ENCODE assay signal across 8 cellular contexts in the genomic region with DNA sequence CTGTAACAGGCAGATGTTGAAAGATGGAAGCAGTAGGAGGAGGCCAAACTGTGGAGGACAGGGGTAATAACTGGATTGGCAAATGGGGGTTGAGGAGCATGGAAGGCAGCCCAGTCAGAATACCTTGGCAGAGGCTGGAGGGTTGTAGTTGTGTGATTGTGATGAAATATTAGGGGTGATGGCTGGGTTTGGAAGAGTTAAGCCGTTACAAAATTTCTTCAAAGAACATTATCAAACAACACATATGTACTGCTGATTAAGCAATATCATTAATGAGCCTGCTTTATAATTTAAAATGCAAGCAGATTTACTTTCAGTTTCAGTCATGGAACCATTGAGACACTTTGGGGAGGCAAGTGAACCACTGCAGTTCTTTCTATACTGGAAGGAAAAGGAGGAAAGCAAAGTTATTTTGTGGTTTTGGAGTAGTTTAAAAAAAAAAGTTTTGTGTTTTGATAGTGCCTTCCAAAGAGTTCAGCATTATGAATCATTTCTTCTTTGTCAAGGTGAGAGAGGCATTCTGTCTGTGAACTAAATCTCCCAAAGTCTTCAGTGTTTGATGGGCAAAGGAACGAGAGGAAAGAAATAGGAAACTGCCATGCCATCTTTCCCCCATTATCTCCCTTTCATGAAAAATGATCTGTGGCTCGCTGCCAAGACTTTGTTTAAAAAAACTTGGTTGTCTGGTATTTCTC. TPM values are rescaled to one million over a fixed set of nuclear protein-coding genes. Genes with fewer than 3 reads are reported as not detected.
DNase-seq lines count a peak whose midpoint lies in the region; ATAC-seq lines count a peak whose summit lies in the region.

No MANE protein-coding gene starts in this region.

- H3K27me3 Mint-ChIP-seq in CD8-positive, alpha-beta memory T cell, result no peaks in the 10 kb centered on the region

- H3K9ac ChIP-seq in mucosa of rectum (ENCODE audit: low read depth in 1 of 2, low read length in 2 of 2), result no peak overlapping the region

- POLR2A ChIA-PET in CD8-positive, alpha-beta memory T cell (lab: Charles Lee), result interaction anchor here (0.7 to 1.3 kb wide), 2 partner anchors 10 to 23 kb away, joined by 3 read pairs; no protein-coding TSS in a partner anchor

- ATAC-seq in GM19023 (IDR thresholded peaks at IDR 0.05; ENCODE audit: unreplicated experiment), result no peak
- no peak for ATAC-seq in HG03135 (IDR thresholded peaks at IDR 0.05; ENCODE audit: unreplicated experiment)
- no peak for ATAC-seq in GM21723 (IDR thresholded peaks at IDR 0.05; ENCODE audit: unreplicated experiment)

- H3K27ac ChIP-seq in CD8-positive, alpha-beta memory T cell (ENCODE audit: low read depth, low read length), result no peak overlapping the region
- peak overlapping the region; percentile 54 to 60 for H3K27ac ChIP-seq in mucosa of rectum (ENCODE audit: low read depth in 2 of 2, low read length in 2 of 2)

- H3K4me1 Mint-ChIP-seq in CD8-positive, alpha-beta memory T cell, result peaks cover 67 to 93% (median 85%) of the 10 kb centered on the region in 3 donors

- no peak for DNase-seq in CD8-positive, alpha-beta memory T cell
- peak; percentile 85 for DNase-seq in NCI-H226
- DNase-seq in central memory CD4-positive, alpha-beta T cell, result peak; percentile 15
- no peak for DNase-seq in stimulated activated naive CD4-positive, alpha-beta T cell treated with Interleukin-2 at 50 U/mL for 16 hours (lab: John Stamatoyannopoulos, UW)

- no peaks in the 10 kb centered on the region for H3K9me3 Mint-ChIP-seq in CD8-positive, alpha-beta memory T cell

- peaks cover 33% of the 10 kb centered on the region for H3K4me1 ChIP-seq in CD8-positive, alpha-beta memory T cell (ENCODE audit: insufficient read depth, low read length)
- H3K4me1 ChIP-seq in mucosa of rectum (ENCODE audit: control insufficient read depth in 2 of 2, insufficient read depth in 2 of 2, low read length in 2 of 2), result peaks cover 19 to 25% of the 10 kb centered on the region in 2 donors

- peaks cover 0 to 13% (median 9%) of the 10 kb centered on the region in 3 donors for H3K36me3 Mint-ChIP-seq in CD8-positive, alpha-beta memory T cell

- H3K27ac Mint-ChIP-seq in CD8-positive, alpha-beta memory T cell, result peak overlapping the region; percentile 29 to 90 (median 70)

- no peaks in the 10 kb centered on the region for H3K36me3 ChIP-seq in CD8-positive, alpha-beta memory T cell (ENCODE audit: insufficient read depth, low read length)
- H3K36me3 ChIP-seq in mucosa of rectum (ENCODE audit: control insufficient read depth in 2 of 2, insufficient read depth in 2 of 2, low read length in 2 of 2), result peaks cover 5 to 10% of the 10 kb centered on the region in 2 donors

- H3K4me3 Mint-ChIP-seq in CD8-positive, alpha-beta memory T cell, result peak overlapping the region; percentile 3 to 78 (median 61)

- no peaks in the 10 kb centered on the region for H3K9me3 ChIP-seq in CD8-positive, alpha-beta memory T cell (ENCODE audit: low read length)
- no peaks in the 10 kb centered on the region for H3K9me3 ChIP-seq in mucosa of rectum (ENCODE audit: control insufficient read depth in 2 of 2, low read length in 2 of 2)

- H3K4me3 ChIP-seq in CD8-positive, alpha-beta memory T cell (ENCODE audit: low read length), result peak overlapping the region; percentile 22
- H3K4me3 ChIP-seq in mucosa of rectum (ENCODE audit: low read length in 2 of 2), result peak overlapping the region in 1 of 2 donors; percentile 10

- H3K27me3 ChIP-seq in CD8-positive, alpha-beta memory T cell (ENCODE audit: insufficient read depth, low read length, poor library complexity, severe bottlenecking), result no peaks in the 10 kb centered on the region
- no peaks in the 10 kb centered on the region for H3K27me3 ChIP-seq in mucosa of rectum (ENCODE audit: control insufficient read depth in 2 of 2, insufficient read depth in 2 of 2, low read length in 2 of 2)

- CTCF ChIA-PET in CD8-positive, alpha-beta memory T cell (lab: Charles Lee), result interaction anchor here (1.2 kb wide), 1 partner anchor 8 kb away, joined by 4 read pairs; no protein-coding TSS in a partner anchor

RNA-seq across cellular contexts. Expression of a gene that starts 20.7 kb away (rescaled TPM):
- 10 to 100 TPM; 14.1 to 15.0 TPM for total RNA-seq in CD8-positive, alpha-beta memory T cell
- polyA plus RNA-seq in CD8-positive, alpha-beta memory T cell, result 31.1 TPM

Comparison
In these comparisons a context has a peak if more than half of its experiments do, and no peak if none do; other contexts are left out.
1. DNase-seq: peak in NCI-H226 (single experiment) and central memory CD4-positive, alpha-beta T cell (single experiment); none in CD8-positive, alpha-beta memory T cell (0 of 5) and stimulated activated naive CD4-positive, alpha-beta T cell treated with Interleukin-2 at 50 U/mL for 16 hours (single experiment).